Comparison of ENCODE assay signal across 1 cellular context in genomic region chr16:68269793-68270192, GRCh38.
TF ChIP-seq lines count a peak whose summit lies in the region.

No MANE protein-coding gene starts in this region.

TF ChIP-seq in K562, 482 proteins besides CTCF, POLR2A, EP300 and RAD21:
- TF ChIP-seq ZNF121 (CRISPR knock-in tag; conservative IDR thresholded peaks at IDR 0.05) (peak; percentile 89), BCL6 (CRISPR knock-in tag; IDR thresholded peaks at IDR 0.05) (no peak), MECOM (CRISPR knock-in tag; IDR thresholded peaks at IDR 0.05) (no peak), POLR2AphosphoS2 (IDR thresholded peaks at IDR 0.05; ENCODE audit: low read length) (no peak), HDGF (IDR thresholded peaks at IDR 0.05) (no peak), RBM25 (IDR thresholded peaks at IDR 0.05; ENCODE audit: low read depth, low read length, severe bottlenecking) (peak; percentile 37), POLR2G (IDR thresholded peaks at IDR 0.05; ENCODE audit: low read depth, low read length) (no peak), FOXK1 (CRISPR knock-in tag; IDR thresholded peaks at IDR 0.05; ENCODE audit: borderline replicate concordance) (no peak), NEUROD1 (IDR thresholded peaks at IDR 0.05; ENCODE audit: borderline replicate concordance, low read depth, low read length, partially characterized antibody) (no peak)
TF ChIP-seq in K562: peak in this region for 2.
